Comparison of ENCODE assay signal across 8 cellular contexts in the genomic region with DNA sequence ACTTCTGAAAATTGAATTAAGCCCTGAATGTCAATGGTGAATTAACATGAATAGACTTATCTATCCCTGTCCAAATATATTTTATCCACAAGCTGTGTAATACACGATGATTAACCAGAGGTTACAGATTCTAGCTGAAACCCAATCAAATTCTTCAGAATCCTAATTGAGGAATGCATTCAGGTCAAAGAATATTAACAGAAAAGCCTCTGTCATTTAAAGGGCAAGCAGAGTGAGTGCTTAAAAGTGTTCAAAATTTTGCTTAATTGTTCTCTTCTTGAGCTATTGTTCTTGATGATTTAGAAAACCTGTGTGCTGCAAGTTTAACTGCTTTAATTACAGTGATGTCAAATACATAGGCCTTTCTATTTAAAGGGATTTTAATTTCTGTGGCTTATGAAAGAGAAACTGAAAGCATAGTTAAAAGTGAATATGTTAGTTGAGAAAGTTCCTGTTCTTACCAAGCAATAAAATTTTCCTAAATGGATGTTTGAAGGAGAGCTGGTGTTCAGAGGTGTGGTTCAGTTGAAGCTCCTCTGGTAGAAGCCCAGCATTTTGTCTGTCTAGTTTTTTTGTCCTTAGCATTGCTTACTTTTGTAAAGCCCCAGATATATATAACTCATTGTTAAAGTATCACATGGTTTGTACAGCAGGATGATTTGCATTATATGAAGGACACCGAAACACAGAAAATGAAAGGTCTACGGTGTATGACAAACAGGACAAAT.
DNase-seq lines count a peak whose midpoint lies in the region; ATAC-seq and TF ChIP-seq lines count a peak whose summit lies in the region.

No MANE protein-coding gene starts in this region.

- peak overlapping the region; percentile 6 for H3K4me3 ChIP-seq in GM06990 (replicated peaks; ENCODE audit: low read depth, low read length)
- no peak overlapping the region for H3K4me3 ChIP-seq in Jurkat, Clone E6-1 (ENCODE audit: low read length)
- H3K4me3 ChIP-seq in esophagus muscularis mucosa, result peak overlapping the region; percentile 2 to 21 (median 12)
- no peak overlapping the region for H3K4me3 ChIP-seq in urinary bladder (ENCODE audit: low read depth, low read length)

- no peaks in the 10 kb centered on the region for H3K36me3 Mint-ChIP-seq in mesothelial cell of epicardium

- no peaks in the 10 kb centered on the region for H3K27me3 Mint-ChIP-seq in mesothelial cell of epicardium (ENCODE audit: low read depth)

- H3K4me3 Mint-ChIP-seq in mesothelial cell of epicardium, result no peak overlapping the region

- no peaks in the 10 kb centered on the region for H3K36me3 ChIP-seq in GM06990 (ENCODE audit: control insufficient read depth, insufficient read depth, low read length)
- H3K36me3 ChIP-seq in esophagus muscularis mucosa, result no peaks in the 10 kb centered on the region
- peaks cover 1% of the 10 kb centered on the region for H3K36me3 ChIP-seq in urinary bladder (ENCODE audit: insufficient read depth)

- peaks cover 10% of the 10 kb centered on the region for H3K4me1 Mint-ChIP-seq in mesothelial cell of epicardium

- H3K27me3 ChIP-seq in GM06990 (replicated peaks; ENCODE audit: control insufficient read depth, insufficient read depth, low read length), result no peaks in the 10 kb centered on the region
- no peaks in the 10 kb centered on the region for H3K27me3 ChIP-seq in esophagus muscularis mucosa

- no peaks in the 10 kb centered on the region for H3K9me3 ChIP-seq in esophagus muscularis mucosa

- no peak overlapping the region for H3K27ac Mint-ChIP-seq in mesothelial cell of epicardium

- TF ChIP-seq POLR2A in esophagus muscularis mucosa (IDR thresholded peaks at IDR 0.05; ENCODE audit: low read depth), result no peak

- H3K9me3 Mint-ChIP-seq in mesothelial cell of epicardium, result peaks cover 5% of the 10 kb centered on the region

- H3K27ac ChIP-seq in esophagus muscularis mucosa (replicated peaks in 1 of 4), result peak overlapping the region in 3 of 4 donors; percentile 16 to 58 (median 49)
- peak overlapping the region; percentile 50 for H3K27ac ChIP-seq in urinary bladder (ENCODE audit: low read depth)

- H3K4me1 ChIP-seq in esophagus muscularis mucosa (peaks cover 4 to 27% (median 23%) of the 10 kb centered on the region in 4 donors), urinary bladder (ENCODE audit: insufficient read depth) (no peaks in the 10 kb centered on the region)

- intact Hi-C loops in esophagus muscularis mucosa (cut with DNase I), result no loop called here

- 42% methylated on average over 3 of the region's 3 CpGs for WGBS in esophagus muscularis mucosa
- WGBS in urinary bladder, result 48% methylated on average over 3 of the region's 3 CpGs

- TF ChIP-seq EP300 in esophagus muscularis mucosa (IDR thresholded peaks at IDR 0.05), result no peak

- TF ChIP-seq CTCF in GM06990 (IDR thresholded peaks at IDR 0.05; ENCODE audit: insufficient read depth, low read length, poor library complexity, severe bottlenecking), result no peak
- TF ChIP-seq CTCF in esophagus muscularis mucosa (IDR thresholded peaks at IDR 0.05), result no peak
- no peak for TF ChIP-seq CTCF in mesothelial cell of epicardium (IDR thresholded peaks at IDR 0.05; ENCODE audit: unreplicated experiment)

- peak; percentile 86 for ATAC-seq in GM21447 (IDR thresholded peaks at IDR 0.05; ENCODE audit: unreplicated experiment)

- DNase-seq in GM06990 (ENCODE audit: extremely low read depth, insufficient read length) (peak; percentile 36), esophagus muscularis mucosa (ENCODE audit: extremely low spot score) (no peak), mesothelial cell of epicardium (ENCODE audit: low spot score in 2 of 2, unreplicated experiment in 2 of 2) (no peak)
- DNase-seq in Jurkat, Clone E6-1 (ENCODE audit: low read depth, low spot score), result peak; percentile 9
- no peak for DNase-seq in stimulated activated CD4-positive, alpha-beta T cell treated with anti-CD3 and anti-CD28 coated beads, Interleukin-12 subunit alpha, Interleukin-12 subunit beta, amount 100 ng/mL, for 4 hours
- no peak for DNase-seq in stimulated activated CD4-positive, alpha-beta T cell treated with anti-CD3 and anti-CD28 coated beads, Interleukin-4, amount 100 ng/mL, for 4 hours

Comparison
In these comparisons a context has a peak if more than half of its experiments do, and no peak if none do; other contexts are left out.
1. DNase-seq: peak in GM06990 (single experiment) and Jurkat, Clone E6-1 (single experiment); none in esophagus muscularis mucosa (single experiment), mesothelial cell of epicardium (0 of 2), stimulated activated CD4-positive, alpha-beta T cell treated with anti-CD3 and anti-CD28 coated beads, Interleukin-12 subunit alpha, Interleukin-12 subunit beta, amount 100 ng/mL, for 4 hours (single experiment) and stimulated activated CD4-positive, alpha-beta T cell treated with anti-CD3 and anti-CD28 coated beads, Interleukin-4, amount 100 ng/mL, for 4 hours (0 of 2).
2. H3K4me3 ChIP-seq: peak in GM06990 (single experiment) and esophagus muscularis mucosa (4 of 4); none in Jurkat, Clone E6-1 (single experiment) and urinary bladder (single experiment).